Comparison of ENCODE assay signal across 8 cellular contexts in the genomic region with DNA sequence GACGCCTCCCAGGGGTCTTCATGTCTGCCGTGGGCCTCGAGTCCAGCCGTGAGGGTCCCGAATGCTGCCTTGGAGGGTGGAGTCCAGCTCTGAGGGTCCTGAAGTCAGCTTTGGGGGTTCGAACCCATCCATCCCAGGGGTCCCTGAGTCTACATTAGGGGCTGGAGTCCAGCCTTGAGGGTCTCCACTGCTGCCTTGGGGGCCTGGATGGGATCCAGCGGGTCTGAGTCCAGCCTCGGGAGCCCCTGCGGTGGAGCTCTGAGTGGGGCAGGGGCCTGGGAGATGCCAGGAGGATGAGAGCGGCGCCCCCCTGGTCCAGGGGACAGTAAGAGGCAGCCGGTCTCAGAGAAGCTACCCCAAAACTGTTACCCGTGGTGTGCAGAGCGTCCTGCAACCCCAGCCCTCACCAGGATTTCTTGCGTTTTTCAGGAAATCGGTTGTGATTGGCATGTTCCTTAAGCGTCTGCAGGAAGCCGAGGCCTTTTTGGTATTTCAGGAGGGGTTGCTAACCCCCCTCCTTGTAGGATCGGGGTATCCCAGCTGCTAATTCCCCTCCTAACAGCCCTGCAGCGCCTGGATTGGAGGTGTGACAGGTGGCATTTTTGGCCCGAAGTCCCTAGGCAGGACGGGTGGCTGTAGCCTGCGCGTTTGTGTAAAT. TPM values are rescaled to one million over a fixed set of nuclear protein-coding genes. Genes with fewer than 3 reads are reported as not detected.
DNase-seq lines count a peak whose midpoint lies in the region; ATAC-seq and TF ChIP-seq lines count a peak whose summit lies in the region.

No MANE protein-coding gene starts in this region.

- peak; percentile 53 for DNase-seq in Right ventricle myocardium superior
- no peak for DNase-seq in Right ventricle myocardium inferior (ENCODE audit: missing footprints)
- DNase-seq in colonic mucosa: peak; percentile 45
- no peak for DNase-seq in stimulated activated CD4-positive, alpha-beta T cell treated with anti-CD3 and anti-CD28 coated beads, Interleukin-2, amount 100 ng/mL, for 48 hours
- no peak for DNase-seq in MV-4-11 (lab: John Stamatoyannopoulos, UW)

- ATAC-seq in Right ventricle myocardium superior (ENCODE audit: poor library complexity) (no peak), Right ventricle myocardium inferior (no peak), GM18870 (IDR thresholded peaks at IDR 0.05; ENCODE audit: unreplicated experiment) (no peak), HG03521 (IDR thresholded peaks at IDR 0.05; ENCODE audit: unreplicated experiment) (no peak)

- peaks cover 8% of the 10 kb centered on the region for H3K4me1 ChIP-seq in colonic mucosa
- peaks cover 28% of the 10 kb centered on the region for H3K4me1 ChIP-seq in mononuclear cell (ENCODE audit: insufficient read depth, low read length)

- H3K4me3 ChIP-seq in colonic mucosa (peak overlapping the region; percentile 95), mononuclear cell (ENCODE audit: low read length) (peak overlapping the region; percentile 76)

- no peaks in the 10 kb centered on the region for H3K27me3 ChIP-seq in colonic mucosa
- H3K27me3 ChIP-seq in mononuclear cell (ENCODE audit: insufficient read depth, low read length): no peaks in the 10 kb centered on the region

- peak overlapping the region; percentile 87 to 99 for H3K9ac ChIP-seq in colonic mucosa (ENCODE audit: low read depth in 2 of 2, low read length in 2 of 2)

- H3K36me3 ChIP-seq in colonic mucosa: no peaks in the 10 kb centered on the region

- H3K9me3 ChIP-seq in colonic mucosa: no peaks in the 10 kb centered on the region
- H3K9me3 ChIP-seq in mononuclear cell (ENCODE audit: low read depth, low read length): no peaks in the 10 kb centered on the region

- no peak for TF ChIP-seq CTCF in colonic mucosa (IDR thresholded peaks at IDR 0.05)

- intact Hi-C loops in Right ventricle myocardium superior (cut with DNase I): no loop called here
- intact Hi-C loops in Right ventricle myocardium inferior (cut with DNase I): no loop called here
- intact Hi-C loops in colonic mucosa (cut with DNase I): no loop called here

- no peak overlapping the region for H3K27ac ChIP-seq in colonic mucosa

RNA-seq across cellular contexts. Expression of a gene that starts 1.7 kb away (rescaled TPM):
- 50.8 TPM for total RNA-seq in Right ventricle myocardium superior
- total RNA-seq in Right ventricle myocardium inferior: 51.4 TPM
- total RNA-seq in colonic mucosa: 10 to 100 TPM; 44.4 to 81.1 TPM
- 27.4 TPM for total RNA-seq in mononuclear cell

RNA-seq across cellular contexts. Expression of a gene that starts 39.1 kb away (rescaled TPM):
- total RNA-seq in Right ventricle myocardium superior (5.1 TPM), Right ventricle myocardium inferior (6.1 TPM), colonic mucosa (10 to 100 TPM; 11.0 to 23.8 TPM), mononuclear cell (6.9 TPM)

Comparison
In these comparisons a context has a peak if more than half of its experiments do, and no peak if none do; other contexts are left out.
1. DNase-seq: peak in Right ventricle myocardium superior (single experiment) and colonic mucosa (single experiment); none in Right ventricle myocardium inferior (single experiment), stimulated activated CD4-positive, alpha-beta T cell treated with anti-CD3 and anti-CD28 coated beads, Interleukin-2, amount 100 ng/mL, for 48 hours (0 of 2) and MV-4-11 (single experiment).